8 cellular contexts compared by ENCODE assay signal in genomic region chr2:60641866-60642788, GRCh38.
DNase-seq lines count a peak whose midpoint lies in the region; ATAC-seq, FAIRE-seq and TF ChIP-seq lines count a peak whose summit lies in the region.

No MANE protein-coding gene starts in this region.

- H3K4me3 ChIP-seq in AG04449 (ENCODE audit: low read depth, low read length) (no peak overlapping the region), Panc1 (ENCODE audit: low read depth in 2 of 2, low read length in 2 of 2) (no peak overlapping the region), cardiac fibroblast (replicated peaks in 1 of 2; ENCODE audit: low read depth in 2 of 2, low read length in 2 of 2) (no peak overlapping the region), HepG2 (replicated peaks in 1 of 3; ENCODE audit: insufficient read depth in 1 of 3, low read depth in 2 of 3, low read length in 3 of 3) (no peak overlapping the region), thyroid gland (replicated peaks in 1 of 3) (no peak overlapping the region)

- TF ChIP-seq RAD21 in HepG2 (CRISPR knock-in tag; IDR thresholded peaks at IDR 0.05) = no peak

- TF ChIP-seq CTCF in AG04449 (IDR thresholded peaks at IDR 0.05; ENCODE audit: insufficient read depth, low read length, missing control alignments) (peak; percentile 43), Panc1 (IDR thresholded peaks at IDR 0.05) (peak; percentile 87), cardiac fibroblast (IDR thresholded peaks at IDR 0.05; ENCODE audit: low read depth, low read length) (peak; percentile 72), HepG2 (CRISPR knock-in tag; IDR thresholded peaks at IDR 0.05) (peak; percentile 50), thyroid gland (IDR thresholded peaks at IDR 0.05) (peak; percentile 26 to 86 (median 47))

- ATAC-seq in HG03354 (IDR thresholded peaks at IDR 0.05; ENCODE audit: poor library complexity, severe bottlenecking, unreplicated experiment) (peak; percentile 78), Panc1 (peak; percentile 65; the same call in 1 of the 2 replicates), HepG2 (peak; percentile 84), GM18858 (IDR thresholded peaks at IDR 0.05; ENCODE audit: unreplicated experiment) (no peak)

- no peaks in the 10 kb centered on the region for H4K20me1 ChIP-seq in HepG2 (ENCODE audit: insufficient read depth, low read length)

- H3K9me3 ChIP-seq in Panc1 (ENCODE audit: control insufficient read depth, insufficient read depth, low read depth, low read length) (no peaks in the 10 kb centered on the region), HepG2 (ENCODE audit: low read length) (no peaks in the 10 kb centered on the region), thyroid gland (no peaks in the 10 kb centered on the region)

- TF ChIP-seq EP300 in HepG2 (IDR thresholded peaks at IDR 0.05; ENCODE audit: low read depth in 2 of 2, low read length in 2 of 2) = no peak
- no peak for TF ChIP-seq EP300 in HepG2 (CRISPR knock-in tag; IDR thresholded peaks at IDR 0.05; ENCODE audit: borderline replicate concordance)

- in situ Hi-C loops in Panc1 (cut with HindIII; ENCODE audit: low pct_unique_long_range_greater_than_20kb, low sequenced_read_pairs) (no loop called here), HepG2 (cut with HindIII; ENCODE audit: extremely low pct_ligation_motif_present, low pct_unique_long_range_greater_than_20kb) (no loop called here)

- H3K27ac ChIP-seq in Panc1 (ENCODE audit: low read length) = no peak overlapping the region
- no peak overlapping the region for H3K27ac ChIP-seq in HepG2 (ENCODE audit: extremely low read length, insufficient read depth, low read length)
- H3K27ac ChIP-seq in thyroid gland = no peak overlapping the region

- intact Hi-C loops in Panc1 (cut with micrococcal nuclease; ENCODE audit: unreplicated experiment) (no loop called here), HepG2 (cut with micrococcal nuclease; ENCODE audit: unreplicated experiment) (no loop called here), thyroid gland (cut with DNase I) (no loop called here)

- H3K4me1 ChIP-seq in Panc1 (ENCODE audit: control insufficient read depth, insufficient read depth, low read length) (no peaks in the 10 kb centered on the region), HepG2 (ENCODE audit: insufficient read depth, low read length) (no peaks in the 10 kb centered on the region), thyroid gland (no peaks in the 10 kb centered on the region)

- H2AFZ ChIP-seq in HepG2 (ENCODE audit: low read length) = no peak overlapping the region

- H3K9ac ChIP-seq in HepG2 (ENCODE audit: insufficient read depth, low read depth, low read length) = no peak overlapping the region

- POLR2A ChIA-PET in AG04449 (lab: Yijun Ruan, JAX) = no interaction called here
- POLR2A ChIA-PET in Panc1 (lab: Charles Lee) = interaction anchor here (0.6 kb wide), 1 partner anchor 15 kb away, joined by 3 read pairs; no protein-coding TSS in a partner anchor
- POLR2A ChIA-PET in HepG2 (lab: Yijun Ruan, JAX) = no interaction called here

- H3K27me3 ChIP-seq in Panc1 (ENCODE audit: control insufficient read depth, insufficient read depth, low read length) = peaks cover 19% of the 10 kb centered on the region
- H3K27me3 ChIP-seq in HepG2 (ENCODE audit: control insufficient read depth in 1 of 2, insufficient read depth in 2 of 2, low read length in 2 of 2) = peaks cover 0 to 48% of the 10 kb centered on the region in 2 experiments; a peak in 4 of 5 replicates
- no peaks in the 10 kb centered on the region for H3K27me3 ChIP-seq in thyroid gland

- DNase-seq in AG04449 (ENCODE audit: low read depth, low spot score) (no peak), GM04504 (ENCODE audit: low read depth) (peak; percentile 11), Panc1 (ENCODE audit: low read depth, low spot score) (peak; percentile 12), cardiac fibroblast (ENCODE audit: low read depth in 2 of 2) (peak; percentile 64 to 72), HepG2 (ENCODE audit: low spot score) (peak; percentile 36), thyroid gland (peak; percentile 12 to 20)

- 7% methylated on average over 5 of the region's 5 CpGs for WGBS in HepG2 (ENCODE audit: low lambda C conversion rate)
- WGBS in thyroid gland, 2 donors = 21 to 29% methylated on average over 5 of the region's 5 CpGs

- no peak for TF ChIP-seq POLR2A in HepG2 (IDR thresholded peaks at IDR 0.05; ENCODE audit: insufficient read depth in 1 of 2, low read depth in 2 of 2, low read length in 2 of 2)
- TF ChIP-seq POLR2A in thyroid gland (IDR thresholded peaks at IDR 0.05) = no peak

- no peak overlapping the region for H3K4me2 ChIP-seq in HepG2 (ENCODE audit: low read depth, low read length)

- CTCF ChIA-PET in AG04449 (lab: Yijun Ruan, JAX) = interaction anchor here (0.7 to 2.3 kb wide), 9 partner anchors 8 to 63 kb away, joined by 3 to 14 read pairs (median 4); no protein-coding TSS in a partner anchor
- CTCF ChIA-PET in Panc1 (lab: Charles Lee) = no interaction called here
- CTCF ChIA-PET in HepG2 (lab: Yijun Ruan, JAX; ENCODE audit: low intra/inter-chr PET ratio, low total read pairs) = interaction anchor here (1.2 kb wide), 1 partner anchor 81 kb away, joined by 4 read pairs; no protein-coding TSS in a partner anchor

- H3K79me2 ChIP-seq in HepG2 (ENCODE audit: insufficient read depth, low read length) = no peaks in the 10 kb centered on the region

- H3K36me3 ChIP-seq in Panc1 (ENCODE audit: control insufficient read depth, insufficient read depth, low read length) = no peaks in the 10 kb centered on the region
- H3K36me3 ChIP-seq in HepG2 (replicated peaks in 1 of 2; ENCODE audit: control insufficient read depth in 1 of 2, insufficient read depth in 2 of 2, low read length in 2 of 2) = no peaks in the 10 kb centered on the region
- no peaks in the 10 kb centered on the region for H3K36me3 ChIP-seq in thyroid gland

- BruUV-seq in Panc1 (replicated peaks; lab: Mats Ljungman, UMichigan) (no TSS peak), HepG2 (replicated peaks; lab: Mats Ljungman, UMichigan) (no TSS peak)

- peak; percentile 12 for FAIRE-seq in HepG2 (lab: Jason Lieb, UNC)

TF ChIP-seq in HepG2, 621 proteins besides CTCF, POLR2A, EP300 and RAD21 (continues in another document):
- no peak for TF ChIP-seq SOX13 (IDR thresholded peaks at IDR 0.05)
- TF ChIP-seq SOX13 (CRISPR knock-in tag; conservative IDR thresholded peaks at IDR 0.05 in 1 of 2, IDR thresholded peaks at IDR 0.05 in 1 of 2) = no peak
- TF ChIP-seq ADNP (CRISPR knock-in tag; IDR thresholded peaks at IDR 0.05) = no peak
- no peak for TF ChIP-seq MAF1 (CRISPR knock-in tag; IDR thresholded peaks at IDR 0.05; ENCODE audit: borderline replicate concordance)
- TF ChIP-seq TCF12 (IDR thresholded peaks at IDR 0.05) = no peak
- TF ChIP-seq TCF12 (CRISPR knock-in tag; IDR thresholded peaks at IDR 0.05) = no peak
- TF ChIP-seq DPF2 (CRISPR knock-in tag; IDR thresholded peaks at IDR 0.05; ENCODE audit: borderline replicate concordance, low read depth) = no peak
- TF ChIP-seq ZNF253 (CRISPR knock-in tag; IDR thresholded peaks at IDR 0.05; ENCODE audit: borderline replicate concordance) = no peak
- no peak for TF ChIP-seq ESRRA (CRISPR knock-in tag; IDR thresholded peaks at IDR 0.05; ENCODE audit: low read depth)
- no peak for TF ChIP-seq ZNF597 (CRISPR knock-in tag; IDR thresholded peaks at IDR 0.05)
- peak; percentile 36; the same call in 1 of the 2 replicates for TF ChIP-seq ARID3A (IDR thresholded peaks at IDR 0.05; ENCODE audit: low read depth, low read length)
- TF ChIP-seq STAG1 (CRISPR knock-in tag; IDR thresholded peaks at IDR 0.05) = peak; percentile 9; the same call in 1 of the 2 replicates
- TF ChIP-seq HCFC1 (IDR thresholded peaks at IDR 0.05; ENCODE audit: low read depth, low read length) = no peak
- TF ChIP-seq U2AF1 (optimal IDR thresholded peaks at IDR 0.05; ENCODE audit: low read depth, low read length) = no peak
- no peak for TF ChIP-seq HOXA5 (CRISPR knock-in tag; IDR thresholded peaks at IDR 0.05)
- TF ChIP-seq ETS1 (CRISPR knock-in tag; IDR thresholded peaks at IDR 0.05) = no peak
